20 cellular contexts compared by ENCODE assay signal in genomic region chr2:100736121-100736915, GRCh38.
"Had no signal": no experiment of that assay in that cellular context is flagged by ENCODE, and none has a peak within 500 bp of the region (broad histone marks: within the 10 kb centered on the region; RNA-seq: fewer than 3 reads in every experiment).

No MANE protein-coding gene starts in this region.

- H3K36me3 Mint-ChIP-seq: naive thymus-derived CD4-positive, alpha-beta T cell had no signal

- H3K4me3 Mint-ChIP-seq: naive thymus-derived CD4-positive, alpha-beta T cell had no signal

- H3K36me3 ChIP-seq: esophagus squamous epithelium, pancreas, upper lobe of left lung had no signal

- DNase-seq: central memory CD4-positive, alpha-beta T cell; dorsolateral prefrontal cortex; effector CD8-positive, alpha-beta T cell; esophagus squamous epithelium; foreskin fibroblast; left colon; left ventricle myocardium superior; naive thymus-derived CD4-positive, alpha-beta T cell; nucleus accumbens; pancreas; right cardiac atrium; small intestine; stimulated activated CD4-positive, alpha-beta T cell treated with anti-CD3 and anti-CD28 coated beads, Interleukin-12 subunit alpha, Interleukin-12 subunit beta, amount 100 ng/mL, for 4 hours; stimulated activated naive CD4-positive, alpha-beta T cell treated with Interleukin-2 at 50 U/mL for 16 hours; upper lobe of left lung had no signal

- FAIRE-seq: pancreas, small intestine had no signal

- H3K4me2 ChIP-seq: hepatocyte had no signal

- ATAC-seq: left colon; left ventricle myocardium superior; naive thymus-derived CD4-positive, alpha-beta T cell; pancreas; right cardiac atrium had no signal

- H3K79me2 ChIP-seq: hepatocyte had no signal

- H3K4me3 ChIP-seq: coronary artery, dorsolateral prefrontal cortex, esophagus squamous epithelium, hepatocyte, lung, pancreas, upper lobe of left lung had no signal

- H3K9me3 Mint-ChIP-seq: naive thymus-derived CD4-positive, alpha-beta T cell had no signal

- H2AFZ ChIP-seq: hepatocyte had no signal

- H3K27ac ChIP-seq: coronary artery, dorsolateral prefrontal cortex, epithelial cell of prostate, esophagus squamous epithelium, hepatocyte, pancreas, upper lobe of left lung had no signal

- H3K27ac Mint-ChIP-seq: progenitor cell of endocrine pancreas had no signal

- H3K27me3 ChIP-seq: dorsolateral prefrontal cortex, esophagus squamous epithelium, hepatocyte, pancreas, upper lobe of left lung had no signal

- H3K4me1 ChIP-seq: pancreas had no signal

- H3K9me3 ChIP-seq: esophagus squamous epithelium, pancreas, upper lobe of left lung had no signal
